ENCODE assay signal across 11 cellular contexts in genomic region chr1:100631015-100631521, GRCh38.
DNase-seq lines count a peak whose midpoint lies in the region; TF ChIP-seq lines count a peak whose summit lies in the region.
"Had no signal": no experiment of that assay in that cellular context is flagged by ENCODE, and none has a peak within 500 bp of the region (broad histone marks: within the 10 kb centered on the region; RNA-seq: fewer than 3 reads in every experiment).

No MANE protein-coding gene starts in this region.

- TF ChIP-seq CTCF in HEK293 (tag by site-specific recombination; IDR thresholded peaks at IDR 0.05) (no peak), SK-N-SH (IDR thresholded peaks at IDR 0.05) (peak; percentile 7; the same call in 1 of the 2 replicates), fibroblast of the aortic adventitia (IDR thresholded peaks at IDR 0.05; ENCODE audit: insufficient read depth, low read length) (no peak)

- no peak for TF ChIP-seq RAD21 in SK-N-SH (IDR thresholded peaks at IDR 0.05; ENCODE audit: low read length)

- CTCF ChIA-PET in HEK293 (lab: Yijun Ruan, JAX), result no interaction called here
- CTCF ChIA-PET in SK-N-SH (lab: Yijun Ruan, JAX), result no interaction called here

- no peaks in the 10 kb centered on the region for H3K9me2 ChIP-seq in SK-N-SH

- H3K4me2 ChIP-seq in SK-N-SH, result peak overlapping the region; percentile 48; the same call in 1 of the 2 replicates

- H3F3A ChIP-seq in SK-N-SH (replicated peaks; ENCODE audit: insufficient read depth), result peaks cover 41% of the 10 kb centered on the region

- DNase-seq in A172 (ENCODE audit: low spot score) (peak; percentile 97), SK-N-SH (no peak), fibroblast of the aortic adventitia (ENCODE audit: low read depth) (peak; percentile 22), DMS79 (lab: John Stamatoyannopoulos, UW) (no peak), SHP77 (lab: John Stamatoyannopoulos, UW) (no peak), RPMI8226 (no peak)
- DNase-seq in activated CD4-positive, alpha-beta T cell treated with anti-CD3 and anti-CD28 coated beads, Interleukin-2, amount 50 U/mL, for 4 hours, result no peak
- DNase-seq: amygdala; CD8-positive, alpha-beta T cell; NCI-H748 treated with DMSO at 0.1 percent for 48 hours had no signal

- POLR2A ChIA-PET in HEK293 (lab: Yijun Ruan, JAX), result no interaction called here
- POLR2A ChIA-PET in SK-N-SH (lab: Yijun Ruan, JAX), result no interaction called here

- H3K9me3 ChIP-seq in HEK293 (ENCODE audit: control insufficient read depth, insufficient read depth, low read depth, low read length) (no peaks in the 10 kb centered on the region), SK-N-SH (no peaks in the 10 kb centered on the region)

- 69% methylated on average over 4 of the region's 4 CpGs for WGBS in SK-N-SH (ENCODE audit: low lambda C conversion rate)

- H3K36me3 ChIP-seq in HEK293 (ENCODE audit: control insufficient read depth in 2 of 2, insufficient read depth in 1 of 2, low read length in 2 of 2) (no peaks in the 10 kb centered on the region), SK-N-SH (replicated peaks in 1 of 2; ENCODE audit: control insufficient read depth in 1 of 2, insufficient read depth in 2 of 2, low read length in 1 of 2) (no peaks in the 10 kb centered on the region)

- H3K79me2 ChIP-seq in SK-N-SH (ENCODE audit: insufficient read depth), result no peaks in the 10 kb centered on the region

- H3K9ac ChIP-seq in SK-N-SH, result peak overlapping the region; percentile 23; the same call in 1 of the 2 replicates

- H2AFZ ChIP-seq in SK-N-SH (ENCODE audit: low read depth), result peak overlapping the region; percentile 15; the same call in 1 of the 2 replicates

- TF ChIP-seq EP300 in SK-N-SH (IDR thresholded peaks at IDR 0.05; ENCODE audit: borderline replicate concordance in 1 of 2, low read depth in 1 of 2, low read length in 1 of 2), result peak in 1 of 2 experiments; percentile 79; a peak in 2 of 4 replicates

- H3K27ac ChIP-seq in HEK293 (ENCODE audit: extremely low read depth, low read depth, low read length) (no peak overlapping the region), SK-N-SH (ENCODE audit: low read depth in 2 of 2, low read length in 1 of 2) (peak overlapping the region in 1 of 2 experiments; percentile 85; a peak in 2 of 4 replicates)

- H3K27me3 ChIP-seq in SK-N-SH (ENCODE audit: insufficient read depth), result no peaks in the 10 kb centered on the region

- H3K4me3 ChIP-seq in HEK293 (ENCODE audit: low read depth, low read length), result no peak overlapping the region
- no peak overlapping the region for H3K4me3 ChIP-seq in SK-N-SH (ENCODE audit: low read depth in 2 of 2, low read length in 1 of 2)
- no peak overlapping the region for H3K4me3 ChIP-seq in fibroblast of the aortic adventitia (ENCODE audit: low read depth, low read length)

- H3K4me1 ChIP-seq in HEK293 (ENCODE audit: control insufficient read depth, insufficient read depth, low read length), result no peaks in the 10 kb centered on the region
- peaks cover 0 to 25% of the 10 kb centered on the region in 2 experiments for H3K4me1 ChIP-seq in SK-N-SH (ENCODE audit: control insufficient read depth in 1 of 2, insufficient read depth in 2 of 2, low read depth in 1 of 2, low read length in 1 of 2)

- H4K20me1 ChIP-seq in SK-N-SH (ENCODE audit: insufficient read depth), result no peaks in the 10 kb centered on the region

TF ChIP-seq in HEK293, 187 proteins besides CTCF, POLR2A, EP300 and RAD21:
- TF ChIP-seq HOXA7 (CRISPR knock-in tag; IDR thresholded peaks at IDR 0.05; ENCODE audit: borderline replicate concordance) (no peak), ZFHX2 (tag by site-specific recombination; conservative IDR thresholded peaks at IDR 0.05) (0 out of 2 replicates have a peak, but pooled peaks have one; percentile 11), EGR2 (tag by site-specific recombination; IDR thresholded peaks at IDR 0.05; ENCODE audit: low read depth) (peak; percentile 13; the same call in 1 of the 2 replicates)

TF ChIP-seq in SK-N-SH, 30 proteins besides CTCF, POLR2A, EP300 and RAD21:
- TF ChIP-seq TEAD4 (IDR thresholded peaks at IDR 0.05; ENCODE audit: borderline replicate concordance, insufficient read depth) (0 out of 2 replicates have a peak, but pooled peaks have one; percentile 58), NFIC (IDR thresholded peaks at IDR 0.05; ENCODE audit: borderline replicate concordance) (peak; percentile 60), FOSL2 (IDR thresholded peaks at IDR 0.05; ENCODE audit: borderline replicate concordance, low read depth) (peak; percentile 66; the same call in 1 of the 2 replicates), TCF12 (IDR thresholded peaks at IDR 0.05) (peak; percentile 72), MAX (IDR thresholded peaks at IDR 0.05; ENCODE audit: low read depth) (0 out of 2 replicates have a peak, but pooled peaks have one; percentile 12), USF2 (IDR thresholded peaks at IDR 0.05; ENCODE audit: borderline replicate concordance, low read depth, low read length) (no peak), ELF1 (IDR thresholded peaks at IDR 0.05) (no peak; the same call in 1 of the 2 replicates), PBX3 (IDR thresholded peaks at IDR 0.05) (peak; percentile 41; the same call in 1 of the 2 replicates), GATA2 (CRISPR knock-in tag; IDR thresholded peaks at IDR 0.05) (no peak), JUND (IDR thresholded peaks at IDR 0.05) (peak; percentile 31), RXRA (IDR thresholded peaks at IDR 0.05; ENCODE audit: borderline replicate concordance, low read depth) (peak; percentile 72; the same call in 1 of the 2 replicates)

Comparison
In these comparisons a context has a peak if more than half of its experiments do, and no peak if none do; other contexts are left out.
1. DNase-seq: peak in A172 (single experiment) and fibroblast of the aortic adventitia (single experiment); none in SK-N-SH (single experiment), DMS79 (single experiment), SHP77 (0 of 2), activated CD4-positive, alpha-beta T cell treated with anti-CD3 and anti-CD28 coated beads, Interleukin-2, amount 50 U/mL, for 4 hours (0 of 2) and RPMI8226 (single experiment).